9 cellular contexts compared by ENCODE assay signal in genomic region chrX:99301990-99302389, GRCh38.
DNase-seq lines count a peak whose midpoint lies in the region; ATAC-seq and TF ChIP-seq lines count a peak whose summit lies in the region.
"Had no signal": no experiment of that assay in that cellular context is flagged by ENCODE, and none has a peak within 500 bp of the region (broad histone marks: within the 10 kb centered on the region; RNA-seq: fewer than 3 reads in every experiment).

No MANE protein-coding gene starts in this region.

- H3K27me3 ChIP-seq in PC-3 (ENCODE audit: low read length) (no peaks in the 10 kb centered on the region), Peyer's patch (no peaks in the 10 kb centered on the region)

- no peaks in the 10 kb centered on the region for H3K36me3 ChIP-seq in HEK293 (ENCODE audit: control insufficient read depth in 2 of 2, insufficient read depth in 1 of 2, low read length in 2 of 2)
- H3K36me3 ChIP-seq in PC-3 (ENCODE audit: low read depth, low read length) = no peaks in the 10 kb centered on the region
- no peaks in the 10 kb centered on the region for H3K36me3 ChIP-seq in Peyer's patch

- no peak for TF ChIP-seq POLR2A in Peyer's patch (IDR thresholded peaks at IDR 0.05)

- H4K20me1 ChIP-seq in PC-3 (ENCODE audit: low read length) = no peaks in the 10 kb centered on the region

- H3K4me3 ChIP-seq in HEK293 (ENCODE audit: low read depth, low read length) = no peak overlapping the region
- no peak overlapping the region for H3K4me3 ChIP-seq in PC-3 (ENCODE audit: low read length)
- no peak overlapping the region for H3K4me3 ChIP-seq in Peyer's patch

- POLR2A ChIA-PET in HEK293 (lab: Yijun Ruan, JAX) (no interaction called here), PC-3 (lab: Charles Lee; ENCODE audit: unreplicated experiment) (no interaction called here)

- CTCF ChIA-PET in HEK293 (lab: Yijun Ruan, JAX) = interaction anchor here (1.0 to 1.5 kb wide), 4 partner anchors 18 to 1111 kb away, joined by 3 read pairs; no protein-coding TSS in a partner anchor
- CTCF ChIA-PET in PC-3 (lab: Charles Lee) = no interaction called here

- no peak overlapping the region for H3K4me2 ChIP-seq in PC-3 (ENCODE audit: low read length)

- TF ChIP-seq CTCF in HEK293 (tag by site-specific recombination; IDR thresholded peaks at IDR 0.05) (0 out of 2 replicates have a peak, but pooled peaks have one; percentile 19), PC-3 (conservative IDR thresholded peaks at IDR 0.05; ENCODE audit: low read depth, low read length) (peak; percentile 53), Peyer's patch (IDR thresholded peaks at IDR 0.05) (no peak)

- intact Hi-C loops in PC-3 (cut with micrococcal nuclease) = loop anchor here (5.0 kb wide), 1 partner anchor 1110 kb away; the partner anchor contains the start of gene PCDH19

- ATAC-seq in PC-3 (no peak), HG02571 (IDR thresholded peaks at IDR 0.05; ENCODE audit: unreplicated experiment) (no peak), HG03045 (IDR thresholded peaks at IDR 0.05; ENCODE audit: unreplicated experiment) (no peak)

- no peaks in the 10 kb centered on the region for H3K9me3 ChIP-seq in HEK293 (ENCODE audit: control insufficient read depth, insufficient read depth, low read depth, low read length)
- H3K9me3 ChIP-seq in PC-3 (ENCODE audit: low read length) = no peaks in the 10 kb centered on the region
- H3K9me3 ChIP-seq in Peyer's patch = no peaks in the 10 kb centered on the region

- no peaks in the 10 kb centered on the region for H3K9me2 ChIP-seq in PC-3 (replicated peaks; ENCODE audit: low read length)

- DNase-seq in COR-L47 (lab: John Stamatoyannopoulos, UW) (peak; percentile 23), PC-3 (peak; percentile 18), iPS-NIHi11 (ENCODE audit: low spot score) (peak; percentile 8), Peyer's patch (no peak)
- DNase-seq in activated effector memory CD4-positive, alpha-beta T cell treated with Interleukin-2 at 50 U/mL for 16 hours = no peak
- DNase-seq: naive B cell had no signal

- no peak overlapping the region for H3K9ac ChIP-seq in PC-3 (ENCODE audit: low read length)

- no peak overlapping the region for H3K27ac ChIP-seq in HEK293 (ENCODE audit: extremely low read depth, low read depth, low read length)
- H3K27ac ChIP-seq in PC-3 (ENCODE audit: low read length) = no peak overlapping the region
- no peak overlapping the region for H3K27ac ChIP-seq in Peyer's patch

- no TSS peak for BruUV-seq in PC-3 (replicated peaks; lab: Mats Ljungman, UMichigan)

- H3F3A ChIP-seq in PC-3 (ENCODE audit: low read length, unreplicated experiment) = no peaks in the 10 kb centered on the region

- no peaks in the 10 kb centered on the region for H3K79me2 ChIP-seq in PC-3 (ENCODE audit: low read length)

- H2AFZ ChIP-seq in PC-3 (ENCODE audit: low read length) = no peak overlapping the region

- H3K4me1 ChIP-seq in HEK293 (ENCODE audit: control insufficient read depth, insufficient read depth, low read length) (no peaks in the 10 kb centered on the region), PC-3 (ENCODE audit: insufficient read depth, low read length) (no peaks in the 10 kb centered on the region), Peyer's patch (no peaks in the 10 kb centered on the region)

TF ChIP-seq in HEK293, 187 proteins besides CTCF, POLR2A, EP300 and RAD21:
- peak; percentile 55 for TF ChIP-seq ZNF654 (tag by site-specific recombination; IDR thresholded peaks at IDR 0.05; ENCODE audit: low read depth)
- no peak for TF ChIP-seq MYNN (tag by site-specific recombination; IDR thresholded peaks at IDR 0.05; ENCODE audit: borderline replicate concordance)

Comparison
In these comparisons a context has a peak if more than half of its experiments do, and no peak if none do; other contexts are left out.
1. DNase-seq: peak in COR-L47 (single experiment), PC-3 (single experiment) and iPS-NIHi11 (single experiment); none in activated effector memory CD4-positive, alpha-beta T cell treated with Interleukin-2 at 50 U/mL for 16 hours (single experiment) and Peyer's patch (0 of 3).
2. CTCF ChIP-seq: peak in HEK293 (single experiment) and PC-3 (single experiment); none in Peyer's patch (0 of 6).